ENCODE assay signal across 19 cellular contexts in genomic region chr16:46986896-46987295, GRCh38. TPM values are rescaled to one million over a fixed set of nuclear protein-coding genes. Genes with fewer than 3 reads are reported as not detected.
DNase-seq lines count a peak whose midpoint lies in the region; ATAC-seq, FAIRE-seq and TF ChIP-seq lines count a peak whose summit lies in the region.
"Had no signal": no experiment of that assay in that cellular context is flagged by ENCODE, and none has a peak within 500 bp of the region (broad histone marks: within the 10 kb centered on the region; RNA-seq: fewer than 3 reads in every experiment).

No MANE protein-coding gene starts in this region.

- CTCF ChIA-PET in HepG2 (lab: Yijun Ruan, JAX; ENCODE audit: low intra/inter-chr PET ratio, low total read pairs), result no interaction called here

- H3K4me3 ChIP-seq in astrocyte of the spinal cord (ENCODE audit: low read depth, low read length) (no peak overlapping the region), HepG2 (replicated peaks in 1 of 3; ENCODE audit: insufficient read depth in 1 of 3, low read depth in 2 of 3, low read length in 3 of 3) (no peak overlapping the region)
- H3K4me3 ChIP-seq: A549 had no signal

- no peaks in the 10 kb centered on the region for H3K36me3 Mint-ChIP-seq in endothelial cell (ENCODE audit: low read depth, unreplicated experiment)
- H3K36me3 Mint-ChIP-seq: CD14-positive monocyte; CD8-positive, alpha-beta T cell had no signal

- H3K4me1 Mint-ChIP-seq in endothelial cell (ENCODE audit: unreplicated experiment), result no peaks in the 10 kb centered on the region
- H3K4me1 Mint-ChIP-seq: CD14-positive monocyte, H9 had no signal

- in situ Hi-C loops in astrocyte of the spinal cord (cut with HindIII; ENCODE audit: low sequenced_read_pairs), result no loop called here
- in situ Hi-C loops in HepG2 (cut with HindIII; ENCODE audit: extremely low pct_ligation_motif_present, low pct_unique_long_range_greater_than_20kb), result no loop called here

- H3K9me3 Mint-ChIP-seq in endothelial cell (ENCODE audit: unreplicated experiment), result no peaks in the 10 kb centered on the region
- H3K9me3 Mint-ChIP-seq: CD8-positive, alpha-beta T cell had no signal

- no peak overlapping the region for H2AFZ ChIP-seq in HepG2 (ENCODE audit: low read length)

- TF ChIP-seq EP300 in HepG2 (IDR thresholded peaks at IDR 0.05; ENCODE audit: low read depth in 2 of 2, low read length in 2 of 2) (no peak), HepG2 (CRISPR knock-in tag; IDR thresholded peaks at IDR 0.05; ENCODE audit: borderline replicate concordance) (no peak)

- no peaks in the 10 kb centered on the region for H3K27me3 Mint-ChIP-seq in endothelial cell (ENCODE audit: unreplicated experiment)

- H3K4me3 Mint-ChIP-seq in endothelial cell (ENCODE audit: unreplicated experiment), result no peak overlapping the region
- H3K4me3 Mint-ChIP-seq: CD14-positive monocyte; CD8-positive, alpha-beta T cell; H9 had no signal

- no peaks in the 10 kb centered on the region for H4K20me1 ChIP-seq in HepG2 (ENCODE audit: insufficient read depth, low read length)

- BruUV-seq in HepG2 (replicated peaks; lab: Mats Ljungman, UMichigan), result no TSS peak

- peaks cover 8% of the 10 kb centered on the region; the same call in 1 of the 2 replicates for H3K9me3 ChIP-seq in HepG2 (ENCODE audit: low read length)
- H3K9me3 ChIP-seq: A549, BE2C had no signal

- H3K4me1 ChIP-seq in HepG2 (ENCODE audit: insufficient read depth, low read length), result peaks cover 6% of the 10 kb centered on the region; the same call in 1 of the 2 replicates
- H3K4me1 ChIP-seq: A549, BE2C had no signal

- WGBS in HepG2 (ENCODE audit: low lambda C conversion rate), result 23% methylated on average over 3 of the region's 3 CpGs

- no peak for FAIRE-seq in HepG2 (lab: Jason Lieb, UNC)
- FAIRE-seq: A549, D721Med, GM12892, GM19239 had no signal

- no peaks in the 10 kb centered on the region for H3K36me3 ChIP-seq in HepG2 (replicated peaks in 1 of 2; ENCODE audit: control insufficient read depth in 1 of 2, insufficient read depth in 2 of 2, low read length in 2 of 2)
- H3K36me3 ChIP-seq: BE2C had no signal

- TF ChIP-seq POLR2A in HepG2 (IDR thresholded peaks at IDR 0.05; ENCODE audit: insufficient read depth in 1 of 2, low read depth in 2 of 2, low read length in 2 of 2), result no peak

- DNase-seq in astrocyte of the spinal cord (ENCODE audit: low read depth, low spot score) (peak; percentile 50), HepG2 (ENCODE audit: low spot score) (no peak), endothelial cell (ENCODE audit: low spot score) (no peak), omental fat pad (ENCODE audit: low spot score) (no peak)
- DNase-seq: BE2C; CD8-positive, alpha-beta T cell; COR-L47; DMS153; DND-41; GDM1; GOT3; H9 had no signal

- H3K27ac ChIP-seq in VCaP (peak overlapping the region; percentile 56), HepG2 (ENCODE audit: extremely low read length, insufficient read depth, low read length) (no peak overlapping the region)
- H3K27ac ChIP-seq: A549 had no signal

- TF ChIP-seq RAD21 in HepG2 (CRISPR knock-in tag; IDR thresholded peaks at IDR 0.05), result no peak

- H3K27me3 ChIP-seq in HepG2 (ENCODE audit: control insufficient read depth in 1 of 2, insufficient read depth in 2 of 2, low read length in 2 of 2), result no peaks in the 10 kb centered on the region
- H3K27me3 ChIP-seq: BE2C had no signal

- TF ChIP-seq CTCF in VCaP (conservative IDR thresholded peaks at IDR 0.05), result no peak
- no peak for TF ChIP-seq CTCF in astrocyte of the spinal cord (IDR thresholded peaks at IDR 0.05; ENCODE audit: low read depth, low read length)
- no peak for TF ChIP-seq CTCF in HepG2 (CRISPR knock-in tag; IDR thresholded peaks at IDR 0.05)
- no peak for TF ChIP-seq CTCF in endothelial cell (IDR thresholded peaks at IDR 0.05; ENCODE audit: unreplicated experiment)
- TF ChIP-seq CTCF in omental fat pad (IDR thresholded peaks at IDR 0.05), result no peak

- no peak overlapping the region for H3K4me2 ChIP-seq in HepG2 (ENCODE audit: low read depth, low read length)
- H3K4me2 ChIP-seq: A549 had no signal

- POLR2A ChIA-PET in HepG2 (lab: Yijun Ruan, JAX), result interaction anchor here (1.5 kb wide), 1 partner anchor 13 kb away, joined by 7 read pairs; no protein-coding TSS in a partner anchor

- H3K27ac Mint-ChIP-seq in endothelial cell (ENCODE audit: unreplicated experiment), result no peak overlapping the region
- H3K27ac Mint-ChIP-seq: CD14-positive monocyte; CD8-positive, alpha-beta T cell; H9 had no signal

- intact Hi-C loops in HepG2 (cut with micrococcal nuclease; ENCODE audit: unreplicated experiment), result no loop called here

- no peak overlapping the region for H3K9ac ChIP-seq in HepG2 (ENCODE audit: insufficient read depth, low read depth, low read length)

- no peaks in the 10 kb centered on the region for H3K79me2 ChIP-seq in HepG2 (ENCODE audit: insufficient read depth, low read length)

- ATAC-seq in HepG2, result no peak
- no peak for ATAC-seq in HG03521 (IDR thresholded peaks at IDR 0.05; ENCODE audit: unreplicated experiment)
- ATAC-seq in omental fat pad (ENCODE audit: low FRiP score), result no peak
- ATAC-seq: A549; CD8-positive, alpha-beta T cell had no signal

TF ChIP-seq in HepG2, 621 proteins besides CTCF, POLR2A, EP300 and RAD21 (continues in another document):
- TF ChIP-seq PRDM15 (CRISPR knock-in tag; IDR thresholded peaks at IDR 0.05) (no peak), RARA (CRISPR knock-in tag; IDR thresholded peaks at IDR 0.05) (peak; percentile 36; the same call in 1 of the 2 replicates), SMAD3 (CRISPR knock-in tag; IDR thresholded peaks at IDR 0.05) (no peak), DDIT3 (CRISPR knock-in tag; IDR thresholded peaks at IDR 0.05) (no peak), JUNB (CRISPR knock-in tag; IDR thresholded peaks at IDR 0.05; ENCODE audit: borderline replicate concordance) (no peak), PHF20 (CRISPR knock-in tag; IDR thresholded peaks at IDR 0.05) (no peak), HOXD1 (CRISPR knock-in tag; IDR thresholded peaks at IDR 0.05) (no peak), ZNF251 (CRISPR knock-in tag; IDR thresholded peaks at IDR 0.05) (no peak), MZF1 (CRISPR knock-in tag; IDR thresholded peaks at IDR 0.05; ENCODE audit: borderline replicate concordance) (no peak), AKAP8 (CRISPR knock-in tag; IDR thresholded peaks at IDR 0.05) (no peak), SKI (IDR thresholded peaks at IDR 0.05; ENCODE audit: partially characterized antibody) (peak; percentile 77), TBL1XR1 (IDR thresholded peaks at IDR 0.05; ENCODE audit: borderline replicate concordance, low read length, partially characterized antibody) (peak; percentile 41)

RNA-seq across cellular contexts. Expression of gene DNAJA2, which starts 13.4 kb away (rescaled TPM):
- total RNA-seq in HepG2 (2016; rRNA removed; fragmentation: Illumina TruSeq; extraction: Trizol) (176 and 181 TPM in 2 replicates), endothelial cell (ENCODE audit: unreplicated experiment) (56.5 TPM), omental fat pad (10 to 100 TPM; 40.4 to 65.4 (median 47.9) TPM)
- 47.3 and 50.8 TPM in 2 replicates for total RNA-seq in HepG2 (2016; cell fraction: cytosol; rRNA removed; fragmentation: Illumina TruSeq; extraction: Trizol; ENCODE audit: low read depth)
- 176 and 177 TPM in 2 replicates for total RNA-seq in HepG2 (2016; cell fraction: insoluble cytoplasmic fraction; rRNA removed; fragmentation: Illumina TruSeq; extraction: Trizol)
- 92.5 and 108 TPM in 2 replicates for total RNA-seq in HepG2 (2016; cell fraction: membrane; rRNA removed; fragmentation: Illumina TruSeq; extraction: Trizol)
- total RNA-seq in HepG2 (2016; cell fraction: nucleus; rRNA removed; fragmentation: Illumina TruSeq; extraction: Trizol), result 65.1 and 73.4 TPM in 2 replicates
- polyA plus RNA-seq in HepG2 (2011; rRNA removed), result 22.0 and 25.4 TPM in 2 replicates
- polyA plus RNA-seq in HepG2 (2011; cell fraction: cytosol; rRNA removed), result 10.6 and 19.4 TPM in 2 replicates
- 9.5 and 13.3 TPM in 2 replicates for polyA plus RNA-seq in HepG2 (2011; cell fraction: nucleus; rRNA removed)
- polyA plus RNA-seq in HepG2 (2012), result 107 and 109 TPM in 2 replicates
- polyA plus RNA-seq in HepG2 (2016; cell fraction: cytosol; fragmentation: Illumina TruSeq; extraction: Trizol; ENCODE audit: low read depth), result 27.5 and 27.6 TPM in 2 replicates
- 139 and 148 TPM in 2 replicates for polyA plus RNA-seq in HepG2 (2016; cell fraction: insoluble cytoplasmic fraction; fragmentation: Illumina TruSeq; extraction: Trizol; ENCODE audit: low read depth)
- polyA plus RNA-seq in HepG2 (2016; cell fraction: membrane; fragmentation: Illumina TruSeq; extraction: Trizol; ENCODE audit: low read depth), result 41.2 and 43.1 TPM in 2 replicates
- 78.3 and 82.7 TPM in 2 replicates for polyA plus RNA-seq in HepG2 (2016; cell fraction: nucleus; fragmentation: Illumina TruSeq; extraction: Trizol; ENCODE audit: insufficient read depth, low read depth)
- polyA minus RNA-seq in HepG2 (2011; rRNA and poly(A)+ RNA removed; ENCODE audit: low replicate concordance), result 17.9 and 28.5 TPM in 2 replicates
- 57.4 and 64.5 TPM in 2 replicates for polyA minus RNA-seq in HepG2 (2011; cell fraction: cytosol; rRNA and poly(A)+ RNA removed)
- polyA minus RNA-seq in HepG2 (2011; cell fraction: nucleus; rRNA and poly(A)+ RNA removed), result 42.6 and 54.6 TPM in 2 replicates
